In the genomic region with DNA sequence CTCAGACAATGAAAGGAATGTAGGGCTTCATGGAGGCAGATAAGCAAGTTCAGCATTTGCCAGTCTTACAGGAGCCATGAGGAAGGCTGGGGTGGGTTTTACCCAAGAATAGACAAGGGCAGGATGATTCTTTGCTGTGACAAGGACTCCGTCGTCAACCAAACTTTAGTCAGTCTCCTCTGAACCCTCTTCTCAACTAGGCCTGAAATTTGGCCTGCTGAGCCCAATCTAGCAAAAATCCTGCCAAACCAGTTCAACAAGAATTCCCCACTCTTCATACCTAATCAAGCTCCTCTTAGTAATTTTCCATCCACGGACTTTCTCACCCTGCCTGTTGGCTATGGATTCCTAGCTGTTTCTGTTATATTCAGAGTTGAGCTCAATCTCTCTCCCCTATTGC, we compare ENCODE assay signal across 12 cellular contexts.
DNase-seq lines count a peak whose midpoint lies in the region; ATAC-seq and TF ChIP-seq lines count a peak whose summit lies in the region.
"Had no signal": no experiment of that assay in that cellular context is flagged by ENCODE, and none has a peak within 500 bp of the region (broad histone marks: within the 10 kb centered on the region; RNA-seq: fewer than 3 reads in every experiment).

No MANE protein-coding gene starts in this region.

- intact Hi-C loops in spleen (cut with DNase I; ENCODE audit: low total_unique reads) (no loop called here), heart right ventricle (cut with DNase I) (no loop called here)
- intact Hi-C loops in activated naive CD4-positive, alpha-beta T cell treated with anti-CD3 and anti-CD28 coated beads for 36 hours (cut with micrococcal nuclease) = no loop called here

- H3K4me3 ChIP-seq in iPS DF 6.9 (ENCODE audit: low read length) (no peak overlapping the region), spleen (no peak overlapping the region), heart right ventricle (no peak overlapping the region)
- H3K4me3 ChIP-seq: tibial nerve had no signal

- H3K27me3 ChIP-seq in iPS DF 6.9 (ENCODE audit: control insufficient read depth, insufficient read depth, low read length) (no peaks in the 10 kb centered on the region), spleen (replicated peaks in 1 of 7) (peaks cover 0 to 2% (median 0%) of the 10 kb centered on the region in 7 donors), heart right ventricle (no peaks in the 10 kb centered on the region)
- H3K27me3 ChIP-seq: tibial nerve had no signal

- CTCF ChIA-PET in activated naive CD4-positive, alpha-beta T cell treated with anti-CD3 and anti-CD28 coated beads for 36 hours (lab: Charles Lee) = interaction anchor here (0.9 kb wide), 1 partner anchor 44 kb away, joined by 3 read pairs; no protein-coding TSS in a partner anchor

- H3K9me3 ChIP-seq in iPS DF 6.9 (ENCODE audit: control insufficient read depth, insufficient read depth, low read length) = no peaks in the 10 kb centered on the region
- no peaks in the 10 kb centered on the region for H3K9me3 ChIP-seq in spleen
- H3K9me3 ChIP-seq in heart right ventricle = no peaks in the 10 kb centered on the region
- H3K9me3 ChIP-seq: tibial nerve had no signal

- no peaks in the 10 kb centered on the region for H3K9me3 Mint-ChIP-seq in HFFc6
- H3K9me3 Mint-ChIP-seq in activated naive CD4-positive, alpha-beta T cell treated with anti-CD3 and anti-CD28 coated beads for 36 hours = no peaks in the 10 kb centered on the region
- H3K9me3 Mint-ChIP-seq: activated B cell treated with CpG ODN at 0.5 μM for 24 hours; CD8-positive, alpha-beta T cell had no signal

- H3K36me3 Mint-ChIP-seq in HFFc6 (ENCODE audit: low read depth) = no peaks in the 10 kb centered on the region
- H3K36me3 Mint-ChIP-seq in activated naive CD4-positive, alpha-beta T cell treated with anti-CD3 and anti-CD28 coated beads for 36 hours (ENCODE audit: low read depth) = no peaks in the 10 kb centered on the region
- H3K36me3 Mint-ChIP-seq: CD8-positive, alpha-beta T cell had no signal

- H3K4me1 Mint-ChIP-seq in HFFc6 (ENCODE audit: low read depth) = peaks cover 10% of the 10 kb centered on the region; the same call in 1 of the 2 replicates
- no peaks in the 10 kb centered on the region for H3K4me1 Mint-ChIP-seq in activated naive CD4-positive, alpha-beta T cell treated with anti-CD3 and anti-CD28 coated beads for 36 hours (ENCODE audit: low read depth)
- H3K4me1 Mint-ChIP-seq: activated B cell treated with CpG ODN at 0.5 μM for 24 hours had no signal

- H3K27me3 Mint-ChIP-seq in HFFc6 (ENCODE audit: insufficient read depth) = peaks cover 5% of the 10 kb centered on the region
- H3K27me3 Mint-ChIP-seq in activated naive CD4-positive, alpha-beta T cell treated with anti-CD3 and anti-CD28 coated beads for 36 hours (ENCODE audit: low read depth) = no peaks in the 10 kb centered on the region

- DNase-seq in NCI-H526 (lab: John Stamatoyannopoulos, UW) (peak; percentile 51 to 76), iPS DF 6.9 (ENCODE audit: low read depth, low spot score) (peak; percentile 90), spleen (no peak), AG20443 (ENCODE audit: low spot score) (no peak), HFFc6 (no peak), heart right ventricle (no peak)
- no peak for DNase-seq in activated naive CD4-positive, alpha-beta T cell treated with anti-CD3 and anti-CD28 coated beads for 36 hours
- DNase-seq: activated B cell treated with CpG ODN at 0.5 μM for 24 hours; activated CD8-positive, alpha-beta memory T cell treated with anti-CD3 and anti-CD28 coated beads, Interleukin-2, amount 50 U/mL, for 48 hours; CD8-positive, alpha-beta T cell had no signal

- H3K36me3 ChIP-seq in iPS DF 6.9 (ENCODE audit: control insufficient read depth, insufficient read depth, low read length) (no peaks in the 10 kb centered on the region), spleen (no peaks in the 10 kb centered on the region), heart right ventricle (no peaks in the 10 kb centered on the region)
- H3K36me3 ChIP-seq: tibial nerve had no signal

- no peak for TF ChIP-seq POLR2A in spleen (IDR thresholded peaks at IDR 0.05)

- no peak for ATAC-seq in heart right ventricle
- ATAC-seq: CD8-positive, alpha-beta T cell had no signal

- peak; percentile 88 for TF ChIP-seq EP300 in Ishikawa (IDR thresholded peaks at IDR 0.05; ENCODE audit: borderline replicate concordance)

- WGBS in iPS DF 6.9 (ENCODE audit: insufficient coverage, insufficient read length) = no CpG with 5 or more reads among the region's 3 CpGs
- 70 to 87% (median 79%) methylated on average over 3 of the region's 3 CpGs for WGBS in spleen, 5 donors
- WGBS in heart right ventricle, 2 donors = 85 to 87% methylated on average over 3 of the region's 3 CpGs

- no peak overlapping the region for H3K27ac Mint-ChIP-seq in HFFc6
- no peak overlapping the region for H3K27ac Mint-ChIP-seq in activated naive CD4-positive, alpha-beta T cell treated with anti-CD3 and anti-CD28 coated beads for 36 hours
- H3K27ac Mint-ChIP-seq: activated B cell treated with CpG ODN at 0.5 μM for 24 hours; CD8-positive, alpha-beta T cell had no signal

- TF ChIP-seq RAD21 in Ishikawa (IDR thresholded peaks at IDR 0.05; ENCODE audit: low read depth) = peak; percentile 37

- no peak overlapping the region for H3K4me3 Mint-ChIP-seq in HFFc6
- H3K4me3 Mint-ChIP-seq in activated naive CD4-positive, alpha-beta T cell treated with anti-CD3 and anti-CD28 coated beads for 36 hours = no peak overlapping the region
- H3K4me3 Mint-ChIP-seq: activated B cell treated with CpG ODN at 0.5 μM for 24 hours; CD8-positive, alpha-beta T cell had no signal

- TF ChIP-seq CTCF in spleen (IDR thresholded peaks at IDR 0.05 in 8 of 11, conservative IDR thresholded peaks at IDR 0.05 in 3 of 11) (no peak), HFFc6 (IDR thresholded peaks at IDR 0.05) (no peak), heart right ventricle (IDR thresholded peaks at IDR 0.05) (no peak)

- H3K4me1 ChIP-seq in iPS DF 6.9 (ENCODE audit: control insufficient read depth, insufficient read depth, low read length) = peaks cover 10% of the 10 kb centered on the region; the same call in 1 of the 2 replicates
- peaks cover 0 to 3% (median 0%) of the 10 kb centered on the region in 6 donors for H3K4me1 ChIP-seq in spleen
- no peaks in the 10 kb centered on the region for H3K4me1 ChIP-seq in heart right ventricle
- H3K4me1 ChIP-seq: tibial nerve had no signal

- no peak overlapping the region for H3K27ac ChIP-seq in iPS DF 6.9 (ENCODE audit: low read length)
- peak overlapping the region in 5 of 8 donors; percentile 17 to 56 (median 41) for H3K27ac ChIP-seq in spleen
- no peak overlapping the region for H3K27ac ChIP-seq in heart right ventricle
- H3K27ac ChIP-seq: tibial nerve had no signal

TF ChIP-seq in Ishikawa, 13 proteins besides CTCF, POLR2A, EP300 and RAD21:
- TF ChIP-seq TEAD4 (IDR thresholded peaks at IDR 0.05) (peak; percentile 96), ZBTB7A (IDR thresholded peaks at IDR 0.05; ENCODE audit: low read depth) (no peak), YY1 (IDR thresholded peaks at IDR 0.05; ENCODE audit: low read depth) (peak; percentile 77), CEBPB (IDR thresholded peaks at IDR 0.05) (peak; percentile 58), CREB1 (IDR thresholded peaks at IDR 0.05; ENCODE audit: low read depth) (no peak), EGR1 (IDR thresholded peaks at IDR 0.05) (no peak), NFIC (IDR thresholded peaks at IDR 0.05) (peak; percentile 87), TAF1 (IDR thresholded peaks at IDR 0.05; ENCODE audit: low read depth) (no peak), FOXM1 (IDR thresholded peaks at IDR 0.05; ENCODE audit: borderline replicate concordance, low read depth) (peak; percentile 73), TCF12 (IDR thresholded peaks at IDR 0.05; ENCODE audit: low read depth) (peak; percentile 92)
- TF ChIP-seq, protein P1, sequence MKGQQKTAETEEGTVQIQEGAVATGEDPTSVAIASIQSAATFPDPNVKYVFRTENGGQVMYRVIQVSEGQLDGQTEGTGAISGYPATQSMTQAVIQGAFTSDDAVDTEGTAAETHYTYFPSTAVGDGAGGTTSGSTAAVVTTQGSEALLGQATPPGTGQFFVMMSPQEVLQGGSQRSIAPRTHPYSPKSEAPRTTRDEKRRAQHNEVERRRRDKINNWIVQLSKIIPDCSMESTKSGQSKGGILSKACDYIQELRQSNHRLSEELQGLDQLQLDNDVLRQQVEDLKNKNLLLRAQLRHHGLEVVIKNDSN (IDR thresholded peaks at IDR 0.05) = peak; percentile 53; the same call in 1 of the 2 replicates
- TF ChIP-seq, protein P2, sequence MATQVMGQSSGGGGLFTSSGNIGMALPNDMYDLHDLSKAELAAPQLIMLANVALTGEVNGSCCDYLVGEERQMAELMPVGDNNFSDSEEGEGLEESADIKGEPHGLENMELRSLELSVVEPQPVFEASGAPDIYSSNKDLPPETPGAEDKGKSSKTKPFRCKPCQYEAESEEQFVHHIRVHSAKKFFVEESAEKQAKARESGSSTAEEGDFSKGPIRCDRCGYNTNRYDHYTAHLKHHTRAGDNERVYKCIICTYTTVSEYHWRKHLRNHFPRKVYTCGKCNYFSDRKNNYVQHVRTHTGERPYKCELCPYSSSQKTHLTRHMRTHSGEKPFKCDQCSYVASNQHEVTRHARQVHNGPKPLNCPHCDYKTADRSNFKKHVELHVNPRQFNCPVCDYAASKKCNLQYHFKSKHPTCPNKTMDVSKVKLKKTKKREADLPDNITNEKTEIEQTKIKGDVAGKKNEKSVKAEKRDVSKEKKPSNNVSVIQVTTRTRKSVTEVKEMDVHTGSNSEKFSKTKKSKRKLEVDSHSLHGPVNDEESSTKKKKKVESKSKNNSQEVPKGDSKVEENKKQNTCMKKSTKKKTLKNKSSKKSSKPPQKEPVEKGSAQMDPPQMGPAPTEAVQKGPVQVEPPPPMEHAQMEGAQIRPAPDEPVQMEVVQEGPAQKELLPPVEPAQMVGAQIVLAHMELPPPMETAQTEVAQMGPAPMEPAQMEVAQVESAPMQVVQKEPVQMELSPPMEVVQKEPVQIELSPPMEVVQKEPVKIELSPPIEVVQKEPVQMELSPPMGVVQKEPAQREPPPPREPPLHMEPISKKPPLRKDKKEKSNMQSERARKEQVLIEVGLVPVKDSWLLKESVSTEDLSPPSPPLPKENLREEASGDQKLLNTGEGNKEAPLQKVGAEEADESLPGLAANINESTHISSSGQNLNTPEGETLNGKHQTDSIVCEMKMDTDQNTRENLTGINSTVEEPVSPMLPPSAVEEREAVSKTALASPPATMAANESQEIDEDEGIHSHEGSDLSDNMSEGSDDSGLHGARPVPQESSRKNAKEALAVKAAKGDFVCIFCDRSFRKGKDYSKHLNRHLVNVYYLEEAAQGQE (IDR thresholded peaks at IDR 0.05; ENCODE audit: low read depth) = 0 out of 2 replicates have a peak, but pooled peaks have one; percentile 14
- TF ChIP-seq, protein P3, sequence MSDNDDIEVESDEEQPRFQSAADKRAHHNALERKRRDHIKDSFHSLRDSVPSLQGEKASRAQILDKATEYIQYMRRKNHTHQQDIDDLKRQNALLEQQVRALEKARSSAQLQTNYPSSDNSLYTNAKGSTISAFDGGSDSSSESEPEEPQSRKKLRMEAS (IDR thresholded peaks at IDR 0.05) = peak; percentile 96
TF ChIP-seq in Ishikawa: peak in this region for 9.

Comparison
In these comparisons a context has a peak if more than half of its experiments do, and no peak if none do; other contexts are left out.
1. DNase-seq: peak in NCI-H526 (2 of 2) and iPS DF 6.9 (single experiment); none in spleen (single experiment), AG20443 (single experiment), HFFc6 (single experiment), heart right ventricle (0 of 2) and activated naive CD4-positive, alpha-beta T cell treated with anti-CD3 and anti-CD28 coated beads for 36 hours (single experiment).
2. H3K27ac ChIP-seq: peak in spleen (5 of 8); none in iPS DF 6.9 (single experiment) and heart right ventricle (0 of 10).